11 cellular contexts compared by ENCODE assay signal in the genomic region with DNA sequence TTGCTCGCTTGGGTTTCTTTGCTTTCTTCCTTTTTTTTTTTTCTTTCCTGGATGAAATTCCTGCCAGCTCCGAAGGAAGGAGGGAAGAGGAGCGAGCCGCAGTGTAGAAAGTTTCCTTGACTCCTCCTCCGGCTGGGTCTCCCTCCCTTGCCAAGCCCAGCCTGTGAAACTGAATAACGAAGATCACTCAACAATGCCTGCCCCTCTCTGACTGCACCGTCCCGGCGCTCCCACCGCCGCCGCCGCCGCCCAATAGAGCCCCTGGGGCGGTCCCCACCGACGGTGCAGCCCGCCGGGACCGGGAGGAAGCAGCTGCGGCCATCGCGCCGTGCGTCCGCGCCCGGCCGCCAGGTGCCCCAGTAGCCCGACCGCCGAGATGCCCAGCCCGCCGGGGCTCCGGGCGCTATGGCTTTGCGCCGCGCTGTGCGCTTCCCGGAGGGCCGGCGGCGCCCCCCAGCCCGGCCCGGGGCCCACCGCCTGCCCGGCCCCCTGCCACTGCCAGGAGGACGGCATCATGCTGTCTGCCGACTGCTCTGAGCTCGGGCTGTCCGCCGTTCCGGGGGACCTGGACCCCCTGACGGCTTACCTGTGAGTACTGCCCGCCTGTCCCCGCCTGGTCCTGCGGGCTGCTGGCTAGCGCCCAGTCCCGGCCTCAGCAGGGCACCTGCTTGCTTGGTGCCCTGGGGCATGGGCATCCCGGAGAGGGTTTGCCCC. TPM values are rescaled to one million over a fixed set of nuclear protein-coding genes. Genes with fewer than 3 reads are reported as not detected.
DNase-seq lines count a peak whose midpoint lies in the region; ATAC-seq, FAIRE-seq and TF ChIP-seq lines count a peak whose summit lies in the region.
"Had no signal": no experiment of that assay in that cellular context is flagged by ENCODE, and none has a peak within 500 bp of the region (broad histone marks: within the 10 kb centered on the region; RNA-seq: fewer than 3 reads in every experiment).

A gene with protein sequence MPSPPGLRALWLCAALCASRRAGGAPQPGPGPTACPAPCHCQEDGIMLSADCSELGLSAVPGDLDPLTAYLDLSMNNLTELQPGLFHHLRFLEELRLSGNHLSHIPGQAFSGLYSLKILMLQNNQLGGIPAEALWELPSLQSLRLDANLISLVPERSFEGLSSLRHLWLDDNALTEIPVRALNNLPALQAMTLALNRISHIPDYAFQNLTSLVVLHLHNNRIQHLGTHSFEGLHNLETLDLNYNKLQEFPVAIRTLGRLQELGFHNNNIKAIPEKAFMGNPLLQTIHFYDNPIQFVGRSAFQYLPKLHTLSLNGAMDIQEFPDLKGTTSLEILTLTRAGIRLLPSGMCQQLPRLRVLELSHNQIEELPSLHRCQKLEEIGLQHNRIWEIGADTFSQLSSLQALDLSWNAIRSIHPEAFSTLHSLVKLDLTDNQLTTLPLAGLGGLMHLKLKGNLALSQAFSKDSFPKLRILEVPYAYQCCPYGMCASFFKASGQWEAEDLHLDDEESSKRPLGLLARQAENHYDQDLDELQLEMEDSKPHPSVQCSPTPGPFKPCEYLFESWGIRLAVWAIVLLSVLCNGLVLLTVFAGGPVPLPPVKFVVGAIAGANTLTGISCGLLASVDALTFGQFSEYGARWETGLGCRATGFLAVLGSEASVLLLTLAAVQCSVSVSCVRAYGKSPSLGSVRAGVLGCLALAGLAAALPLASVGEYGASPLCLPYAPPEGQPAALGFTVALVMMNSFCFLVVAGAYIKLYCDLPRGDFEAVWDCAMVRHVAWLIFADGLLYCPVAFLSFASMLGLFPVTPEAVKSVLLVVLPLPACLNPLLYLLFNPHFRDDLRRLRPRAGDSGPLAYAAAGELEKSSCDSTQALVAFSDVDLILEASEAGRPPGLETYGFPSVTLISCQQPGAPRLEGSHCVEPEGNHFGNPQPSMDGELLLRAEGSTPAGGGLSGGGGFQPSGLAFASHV (plus strand): TSS at position 186 of the 714 bp plus-strand sequence. CDS start 191 bp downstream, at position 377.

- peaks cover 0 to 7% (median 4%) of the 10 kb centered on the region in 4 donors for H3K27me3 ChIP-seq in pancreas

- no peak for FAIRE-seq in pancreas (lab: Jason Lieb, UNC)

- H3K4me3 ChIP-seq in SK-N-MC = peak within 1 kb of the TSS; percentile 12; the same call in 1 of the 2 replicates
- peak within 1 kb of the TSS in 1 of 4 donors; percentile 22 for H3K4me3 ChIP-seq in pancreas

- H3K36me3 ChIP-seq in ES-I3 (ENCODE audit: insufficient read depth, low read length) = no peaks in the 10 kb centered on the region
- no peaks in the 10 kb centered on the region for H3K36me3 ChIP-seq in SK-N-MC (ENCODE audit: insufficient read depth, low read length)
- H3K36me3 ChIP-seq in pancreas = no peaks in the 10 kb centered on the region

- H3K4me1 ChIP-seq in ES-I3 (ENCODE audit: insufficient read depth, low read length) = no peaks in the 10 kb centered on the region; the same call in 1 of the 2 replicates
- no peaks in the 10 kb centered on the region for H3K4me1 ChIP-seq in pancreas

- H3K9ac ChIP-seq in ES-I3 (ENCODE audit: low read depth, low read length) (peak within 1 kb of the TSS; percentile 41), SK-N-MC (ENCODE audit: insufficient read length) (no peak within 1 kb of the TSS)

- H3K9me3 ChIP-seq in ES-I3 (ENCODE audit: control insufficient read depth, insufficient read depth, low read length) (no peaks in the 10 kb centered on the region), SK-N-MC (ENCODE audit: low read depth, low read length) (no peaks in the 10 kb centered on the region), pancreas (no peaks in the 10 kb centered on the region)

- intact Hi-C loops in left ventricle myocardium superior (cut with micrococcal nuclease) = no loop called here
- intact Hi-C loops in pancreas (cut with DNase I) = no loop called here

- 3 to 5% methylated on average over 39 to 61 of the region's 61 CpGs for WGBS in pancreas, 2 donors

- H3K27ac ChIP-seq in SK-N-MC = no peak within 1 kb of the TSS
- no peak within 1 kb of the TSS for H3K27ac ChIP-seq in pancreas

- DNase-seq in SK-N-MC (ENCODE audit: low read depth, low spot score) = no peak
- DNase-seq in left ventricle myocardium superior = no peak
- DNase-seq in pancreas = peak in 1 of 6 donors; percentile 49
- no peak for DNase-seq in HuH-7 (ENCODE audit: low spot score)

- TF ChIP-seq CTCF in pancreas (IDR thresholded peaks at IDR 0.05) = no peak

- ATAC-seq in left ventricle myocardium superior (peak; percentile 53), pancreas (peak in 3 of 4 donors; percentile 32 to 53 (median 36)), HG02970 (IDR thresholded peaks at IDR 0.05; ENCODE audit: low FRiP score, unreplicated experiment) (no peak), HG02840 (IDR thresholded peaks at IDR 0.05; ENCODE audit: low FRiP score, unreplicated experiment) (no peak), GM19467 (IDR thresholded peaks at IDR 0.05; ENCODE audit: unreplicated experiment) (no peak)

RNA-seq across cellular contexts. Expression of the gene that starts here (rescaled TPM):
- total RNA-seq in left ventricle myocardium superior = 2.9 TPM
- under 1 TPM in 3 of 6 donors, not detected in 3; 0.06 to 0.20 (median 0.06) TPM for total RNA-seq in pancreas
- polyA plus RNA-seq in pancreas = under 1 TPM; 0.15 to 0.47 TPM
- total RNA-seq: fibroblast of villous mesenchyme, G401, subcutaneous adipose tissue had no signal

Comparison
In these comparisons a context has a peak if more than half of its experiments do, and no peak if none do; other contexts are left out.
1. Peak in ATAC-seq in pancreas; RNA of the gene not detected or under 1 TPM.